Comparison of ENCODE assay signal across 8 cellular contexts in the genomic region with DNA sequence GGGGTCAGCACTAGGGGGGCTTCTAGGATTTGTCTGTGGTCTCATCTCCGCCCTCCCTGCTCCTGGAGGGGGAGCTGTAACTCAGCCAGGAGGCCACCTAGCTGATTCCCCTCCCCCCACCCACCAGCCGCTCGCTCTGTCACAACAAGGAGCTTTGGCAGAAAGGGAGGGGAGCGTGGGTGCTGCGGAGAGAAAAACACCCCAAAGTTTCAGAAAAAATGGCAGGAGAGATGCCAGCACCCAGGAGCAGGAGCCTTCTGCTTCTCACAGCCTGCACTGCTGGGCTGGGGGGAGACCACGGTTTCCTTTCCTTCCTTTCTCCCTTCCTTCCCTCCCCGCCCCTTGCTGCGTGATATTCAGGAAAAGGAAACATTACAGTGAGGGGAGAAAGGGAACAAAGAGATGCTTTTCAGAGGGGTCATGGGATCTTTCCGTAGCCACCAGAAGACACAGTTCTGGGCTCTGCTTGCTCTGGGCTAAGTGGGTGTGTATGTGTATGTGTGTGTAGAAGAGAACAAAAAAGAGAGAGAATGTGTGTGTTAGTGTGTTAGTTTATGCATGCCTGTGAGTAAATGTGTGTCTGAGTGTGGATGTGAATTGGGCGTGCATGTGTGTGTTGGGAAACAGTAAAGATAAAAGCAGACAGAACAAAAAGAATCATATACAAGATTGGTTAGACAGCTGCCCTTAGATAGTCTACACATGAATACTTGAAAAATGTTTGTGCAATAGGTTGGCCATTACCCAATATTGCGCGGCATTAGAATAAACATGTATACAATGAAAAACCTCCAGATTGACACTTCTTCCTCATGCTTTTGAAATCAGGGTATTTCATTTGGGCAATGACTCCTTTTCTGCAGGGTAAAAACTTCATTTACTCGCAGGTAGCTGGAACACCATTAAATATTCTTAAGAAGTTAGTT. TPM values are rescaled to one million over a fixed set of nuclear protein-coding genes. Genes with fewer than 3 reads are reported as not detected.
DNase-seq lines count a peak whose midpoint lies in the region; ATAC-seq and TF ChIP-seq lines count a peak whose summit lies in the region.

No MANE protein-coding gene starts in this region.

- peak overlapping the region; percentile 72 for H3K4me2 ChIP-seq in GM23248 (ENCODE audit: unreplicated experiment)

- H4K20me1 ChIP-seq in GM23248 (ENCODE audit: insufficient read depth), result no peaks in the 10 kb centered on the region

- peak in 2 of 4 donors; percentile 11 to 37 for ATAC-seq in psoas muscle
- no peak for ATAC-seq in GM19455 (IDR thresholded peaks at IDR 0.05; ENCODE audit: unreplicated experiment)
- no peak for ATAC-seq in activated CD4-positive, CD25-positive, alpha-beta regulatory T cell treated with anti-CD3 and anti-CD28 coated beads, Interleukin-2, amount 50 U/mL, for 24 hours

- H3K4me1 ChIP-seq in GM23248 (ENCODE audit: insufficient read depth), result peaks cover 21% of the 10 kb centered on the region
- peaks cover 23% of the 10 kb centered on the region for H3K4me1 ChIP-seq in cardiac muscle cell (ENCODE audit: low read depth)
- H3K4me1 ChIP-seq in psoas muscle, result no peaks in the 10 kb centered on the region
- peaks cover 17% of the 10 kb centered on the region for H3K4me1 ChIP-seq in testis

- H3K36me3 ChIP-seq in GM23248 (ENCODE audit: low read depth) (no peaks in the 10 kb centered on the region), cardiac muscle cell (no peaks in the 10 kb centered on the region), psoas muscle (ENCODE audit: insufficient read depth in 1 of 2, low read depth in 1 of 2) (no peaks in the 10 kb centered on the region), testis (ENCODE audit: low read depth, missing control alignments) (no peaks in the 10 kb centered on the region)

- no peak overlapping the region for H3K27ac ChIP-seq in GM23248
- peak overlapping the region; percentile 56 for H3K27ac ChIP-seq in cardiac muscle cell
- no peak overlapping the region for H3K27ac ChIP-seq in psoas muscle
- H3K27ac ChIP-seq in testis, result no peak overlapping the region

- no peaks in the 10 kb centered on the region for H3K79me2 ChIP-seq in GM23248 (ENCODE audit: insufficient read depth)

- TF ChIP-seq POLR2A in testis (IDR thresholded peaks at IDR 0.05), result no peak

- TF ChIP-seq CTCF in WI38 (IDR thresholded peaks at IDR 0.05; ENCODE audit: low read depth, low read length), result no peak
- TF ChIP-seq CTCF in cardiac muscle cell (IDR thresholded peaks at IDR 0.05; ENCODE audit: low read depth, low read length), result no peak
- TF ChIP-seq CTCF in psoas muscle (IDR thresholded peaks at IDR 0.05), result no peak
- no peak for TF ChIP-seq CTCF in testis (IDR thresholded peaks at IDR 0.05)

- peak; percentile 26 for DNase-seq in GM23248
- peak; percentile 64 to 67 for DNase-seq in cardiac muscle cell (ENCODE audit: low read depth in 1 of 2, low spot score in 1 of 2)
- DNase-seq in psoas muscle, result no peak
- DNase-seq in activated CD8-positive, alpha-beta memory T cell treated with anti-CD3 and anti-CD28 coated beads for 24 hours, result no peak
- no peak for DNase-seq in testis

- whole genome bisulfite sequencing in GM23248 (ENCODE audit: low coverage in 1 of 2, low lambda C conversion rate in 2 of 2, missing lambda C conversion rate in 2 of 2), 2 experiments, result 20 to 26% methylated on average over 10 to 13 of the region's 13 CpGs
- WGBS in psoas muscle, 3 donors, result 43 to 48% (median 46%) methylated on average over 11 to 13 of the region's 13 CpGs
- 52 to 54% methylated on average over 8 to 13 of the region's 13 CpGs for WGBS in testis, 2 donors

- H3K4me3 ChIP-seq in GM23248 (peak overlapping the region; percentile 54), WI38 (ENCODE audit: low read depth, low read length) (peak overlapping the region; percentile 39), cardiac muscle cell (peak overlapping the region; percentile 32), psoas muscle (peak overlapping the region; percentile 44), testis (no peak overlapping the region)

- peak overlapping the region; percentile 34 for H3K9ac ChIP-seq in GM23248

- intact Hi-C loops in psoas muscle (cut with DNase I), result no loop called here
- intact Hi-C loops in testis (cut with DNase I; ENCODE audit: low total_unique reads), result no loop called here

- no peaks in the 10 kb centered on the region for H3K9me2 ChIP-seq in GM23248 (ENCODE audit: insufficient read depth)

- H3F3A ChIP-seq in GM23248 (ENCODE audit: insufficient read depth), result 0 out of 2 replicates have a peak, but pooled peaks cover 7% of the 10 kb centered on the region

- H2AFZ ChIP-seq in GM23248, result peak overlapping the region; percentile 80

- H3K9me3 ChIP-seq in GM23248 (ENCODE audit: low read depth) (no peaks in the 10 kb centered on the region), cardiac muscle cell (ENCODE audit: low read depth) (no peaks in the 10 kb centered on the region), psoas muscle (no peaks in the 10 kb centered on the region), testis (no peaks in the 10 kb centered on the region)

- H3K27me3 ChIP-seq in GM23248 (replicated peaks; ENCODE audit: insufficient read depth) (no peaks in the 10 kb centered on the region; the same call in 1 of the 2 replicates), cardiac muscle cell (no peaks in the 10 kb centered on the region), psoas muscle (ENCODE audit: insufficient read depth in 3 of 3, low read length in 2 of 3) (peaks cover 0 to 2% (median 0%) of the 10 kb centered on the region in 3 donors), testis (no peaks in the 10 kb centered on the region)

- in situ Hi-C loops in GM23248 (cut with MboI), result no loop called here

RNA-seq across cellular contexts. Expression of a gene that starts 36.4 kb away (rescaled TPM):
- total RNA-seq in GM23248 (2014; rRNA removed; shearing (Covaris generic)), result 380 and 564 TPM in 2 replicates
- polyA plus RNA-seq in GM23248 (2016; fragmentation: Nextera tagmentation; extraction: Ambion mirVana), result 225 and 233 TPM in 2 replicates
- total RNA-seq in cardiac muscle cell, result 292 and 298 TPM in 2 replicates
- polyA plus RNA-seq in cardiac muscle cell, result 209 and 213 TPM in 2 replicates
- total RNA-seq in psoas muscle, result 100 to 1,000 TPM; 321 to 498 (median 441) TPM
- 100 to 1,000 TPM; 289 to 718 (median 626) TPM for polyA plus RNA-seq in psoas muscle
- total RNA-seq in testis, result 100 to 1,000 TPM; 205 to 243 TPM
- polyA plus RNA-seq in testis (ENCODE audit: insufficient read depth, low read depth, low replicate concordance), result 145 TPM

Comparison
In these comparisons a context has a peak if more than half of its experiments do, and no peak if none do; other contexts are left out.
1. DNase-seq: peak in GM23248 (single experiment) and cardiac muscle cell (2 of 2); none in psoas muscle (0 of 2), activated CD8-positive, alpha-beta memory T cell treated with anti-CD3 and anti-CD28 coated beads for 24 hours (single experiment) and testis (single experiment).
2. H3K4me3 ChIP-seq: peak in GM23248 (single experiment), WI38 (single experiment), cardiac muscle cell (single experiment) and psoas muscle (single experiment); none in testis (0 of 2).